11 cellular contexts compared by ENCODE assay signal in genomic region chr4:104591505-104591904, GRCh38.
DNase-seq lines count a peak whose midpoint lies in the region; ATAC-seq and TF ChIP-seq lines count a peak whose summit lies in the region.
"Had no signal": no experiment of that assay in that cellular context is flagged by ENCODE, and none has a peak within 500 bp of the region (broad histone marks: within the 10 kb centered on the region; RNA-seq: fewer than 3 reads in every experiment).

No MANE protein-coding gene starts in this region.

- intact Hi-C loops in transverse colon (cut with DNase I; ENCODE audit: low total_unique reads) = no loop called here

- DNase-seq in NCI-H1436 treated with DMSO at 0.1 percent for 48 hours (lab: John Stamatoyannopoulos, UW) (peak; percentile 95), SHP77 (lab: John Stamatoyannopoulos, UW) (peak; percentile 52 to 74), iPS-NIHi7 (ENCODE audit: extremely low spot score) (peak; percentile 76), transverse colon (peak; percentile 14), brain microvascular endothelial cell (no peak)
- no peak for DNase-seq in activated naive CD4-positive, alpha-beta T cell treated with anti-CD3 and anti-CD28 coated beads, Interleukin-2, amount 50 U/mL, for 72 hours (ENCODE audit: low spot score in 2 of 2)
- no peak for DNase-seq in stimulated activated CD4-positive, alpha-beta T cell treated with anti-CD3 and anti-CD28 coated beads, Interleukin-4, amount 100 ng/mL, for 4 hours
- DNase-seq: activated T-cell treated with anti-CD3 and anti-CD28 coated beads, Interleukin-2, amount 50 U/mL, for 72 hours; MM.1S had no signal

- H3K27ac Mint-ChIP-seq in activated naive CD4-positive, alpha-beta T cell treated with anti-CD3 and anti-CD28 coated beads, Interleukin-2, amount 50 U/mL, for 72 hours = no peak overlapping the region
- H3K27ac Mint-ChIP-seq: activated T-cell treated with anti-CD3 and anti-CD28 coated beads, Interleukin-2, amount 50 U/mL, for 72 hours; stimulated activated naive CD8-positive, alpha-beta T cell treated with anti-CD3 and anti-CD28 coated beads, Interleukin-15, Interleukin-2, amounts not matched to agents 100 ng/mL and 50 ng/mL, for 24 hours; T-helper 1 cell treated with Interleukin-12 subunit alpha and Interleukin-12 subunit beta and Interleukin-4 antibody, amounts not matched to agents 30 μg/mL and 1 μg/mL, for 36 hours had no signal

- H3K9me3 Mint-ChIP-seq in activated naive CD4-positive, alpha-beta T cell treated with anti-CD3 and anti-CD28 coated beads, Interleukin-2, amount 50 U/mL, for 72 hours = peaks cover 3 to 12% of the 10 kb centered on the region in 2 donors
- H3K9me3 Mint-ChIP-seq: activated T-cell treated with anti-CD3 and anti-CD28 coated beads, Interleukin-2, amount 50 U/mL, for 72 hours; stimulated activated naive CD8-positive, alpha-beta T cell treated with anti-CD3 and anti-CD28 coated beads, Interleukin-15, Interleukin-2, amounts not matched to agents 100 ng/mL and 50 ng/mL, for 24 hours; T-helper 1 cell treated with Interleukin-12 subunit alpha and Interleukin-12 subunit beta and Interleukin-4 antibody, amounts not matched to agents 30 μg/mL and 1 μg/mL, for 36 hours had no signal

- WGBS in transverse colon (ENCODE audit: low coverage in 1 of 2), 2 donors = 29 to 65% methylated on average over 2 of the region's 2 CpGs

- TF ChIP-seq POLR2A in transverse colon (IDR thresholded peaks at IDR 0.05) = no peak

- H3K36me3 ChIP-seq in transverse colon (no peaks in the 10 kb centered on the region), brain microvascular endothelial cell (replicated peaks) (no peaks in the 10 kb centered on the region)

- H3K27me3 ChIP-seq in transverse colon = no peaks in the 10 kb centered on the region
- H3K27me3 ChIP-seq in brain microvascular endothelial cell (replicated peaks) = no peaks in the 10 kb centered on the region

- H3K27ac ChIP-seq in transverse colon (peak overlapping the region in 3 of 4 donors; percentile 50 to 70 (median 69)), brain microvascular endothelial cell (no peak overlapping the region)

- H3K9me3 ChIP-seq in transverse colon = no peaks in the 10 kb centered on the region

- H3K4me3 ChIP-seq in transverse colon = no peak overlapping the region
- no peak overlapping the region for H3K4me3 ChIP-seq in brain microvascular endothelial cell (ENCODE audit: low read depth, low read length)

- TF ChIP-seq CTCF in transverse colon (IDR thresholded peaks at IDR 0.05) = no peak
- TF ChIP-seq CTCF in brain microvascular endothelial cell (IDR thresholded peaks at IDR 0.05; ENCODE audit: low read depth, low read length, missing control alignments) = no peak

- in situ Hi-C loops in transverse colon (cut with MboI; ENCODE audit: low pct_ligation_motif_present in 1 of 4, low pct_unique_long_range_greater_than_20kb in 1 of 4, low sequenced_read_pairs in 3 of 4) = no loop called here
- in situ Hi-C loops in brain microvascular endothelial cell (cut with HindIII; ENCODE audit: low pct_ligation_motif_present, low sequenced_read_pairs) = no loop called here

- no peaks in the 10 kb centered on the region for H3K36me3 Mint-ChIP-seq in activated naive CD4-positive, alpha-beta T cell treated with anti-CD3 and anti-CD28 coated beads, Interleukin-2, amount 50 U/mL, for 72 hours

- peaks cover 0 to 15% (median 0%) of the 10 kb centered on the region in 4 donors for H3K4me1 ChIP-seq in transverse colon

- no peak for ATAC-seq in activated naive CD4-positive, alpha-beta T cell treated with anti-CD3 and anti-CD28 coated beads, Interleukin-2, amount 50 U/mL, for 72 hours
- ATAC-seq: activated T-cell treated with anti-CD3 and anti-CD28 coated beads, Interleukin-2, amount 50 U/mL, for 72 hours had no signal

- TF ChIP-seq EP300 in transverse colon (IDR thresholded peaks at IDR 0.05; ENCODE audit: low read depth) = no peak

Comparison
In these comparisons a context has a peak if more than half of its experiments do, and no peak if none do; other contexts are left out.
1. DNase-seq: peak in NCI-H1436 treated with DMSO at 0.1 percent for 48 hours (single experiment), SHP77 (2 of 2), iPS-NIHi7 (single experiment) and transverse colon (single experiment); none in activated naive CD4-positive, alpha-beta T cell treated with anti-CD3 and anti-CD28 coated beads, Interleukin-2, amount 50 U/mL, for 72 hours (0 of 2), brain microvascular endothelial cell (single experiment) and stimulated activated CD4-positive, alpha-beta T cell treated with anti-CD3 and anti-CD28 coated beads, Interleukin-4, amount 100 ng/mL, for 4 hours (0 of 2).